In the genomic region with DNA sequence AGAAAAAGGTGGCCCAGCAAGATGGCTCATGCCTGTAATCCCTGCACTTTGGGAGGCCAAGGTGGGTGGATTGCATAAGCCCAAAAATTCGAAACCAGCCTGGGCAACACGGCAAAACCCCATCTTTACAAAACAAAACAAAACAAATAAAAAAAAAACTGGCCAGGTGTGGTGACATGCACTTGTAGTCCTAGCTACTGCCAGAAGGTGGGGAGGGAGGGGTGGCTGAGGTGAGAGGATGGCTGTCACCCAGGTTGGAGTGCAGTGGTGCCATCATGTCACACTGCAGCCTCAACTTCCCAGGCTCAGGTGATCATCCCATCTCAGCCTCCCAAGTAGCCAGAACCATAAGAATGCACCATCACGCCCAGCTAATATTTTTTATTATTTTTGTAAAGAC, we compare ENCODE assay signal across 24 cellular contexts. TPM values are rescaled to one million over a fixed set of nuclear protein-coding genes. Genes with fewer than 3 reads are reported as not detected.
DNase-seq lines count a peak whose midpoint lies in the region; ATAC-seq, FAIRE-seq and TF ChIP-seq lines count a peak whose summit lies in the region.
"Had no signal": no experiment of that assay in that cellular context is flagged by ENCODE, and none has a peak within 500 bp of the region (broad histone marks: within the 10 kb centered on the region; RNA-seq: fewer than 3 reads in every experiment).

No MANE protein-coding gene starts in this region.

- H2BK20ac ChIP-seq in H1 (ENCODE audit: low read length): no peak overlapping the region

- no peak overlapping the region for H4K91ac ChIP-seq in H1 (replicated peaks; ENCODE audit: insufficient read length, low read length)

- H3K23me2 ChIP-seq in H1 (ENCODE audit: low read depth, low read length): 0 out of 2 replicates have a peak, but pooled peaks cover 2% of the 10 kb centered on the region

- peaks cover 0 to 73% of the 10 kb centered on the region in 2 experiments; a peak in 3 of 4 replicates for H3K79me2 ChIP-seq in H1 (ENCODE audit: control insufficient read depth in 1 of 2, insufficient read depth in 2 of 2, low read length in 2 of 2)

- no peaks in the 10 kb centered on the region for H3K27me3 ChIP-seq in H1 (replicated peaks in 1 of 4; ENCODE audit: control insufficient read depth in 3 of 4, extremely low read depth in 1 of 4, insufficient read depth in 3 of 4, low read length in 3 of 4)
- H3K27me3 ChIP-seq in upper lobe of right lung: no peaks in the 10 kb centered on the region
- H3K27me3 ChIP-seq: ascending aorta, heart right ventricle had no signal

- intact Hi-C loops in upper lobe of right lung (cut with DNase I): no loop called here

- FAIRE-seq in H1 (lab: Jason Lieb, UNC): no peak

- TF ChIP-seq CTCF in H1 (IDR thresholded peaks at IDR 0.05; ENCODE audit: control extremely low read depth in 1 of 3, insufficient read depth in 1 of 3, low read depth in 1 of 3, low read length in 3 of 3) (peak; percentile 4 to 48 (median 31); a peak in 3 of 4 replicates), upper lobe of right lung (IDR thresholded peaks at IDR 0.05) (no peak)

- no peak overlapping the region for H2BK12ac ChIP-seq in H1 (ENCODE audit: low read depth, low read length)

- no peak overlapping the region for H3K4me2 ChIP-seq in H1 (ENCODE audit: insufficient read depth in 1 of 2, low read depth in 2 of 2, low read length in 2 of 2)

- CTCF ChIA-PET in H1 (lab: Charles Lee; ENCODE audit: partially characterized antibody): interaction anchor here (0.6 to 1.9 kb wide), 8 partner anchors 14 to 233 kb away, joined by 3 to 5 read pairs (median 3); no protein-coding TSS in a partner anchor

- no peak overlapping the region for H2AK5ac ChIP-seq in H1 (ENCODE audit: low read depth, low read length)

- H2AFZ ChIP-seq in H1 (ENCODE audit: low read length): no peak overlapping the region

- H3K4me1 ChIP-seq in H1 (replicated peaks in 1 of 4; ENCODE audit: control insufficient read depth in 3 of 4, insufficient read depth in 4 of 4, low read length in 3 of 4): peaks cover 2 to 19% (median 7%) of the 10 kb centered on the region in 4 experiments
- H3K4me1 ChIP-seq in upper lobe of right lung: no peaks in the 10 kb centered on the region
- H3K4me1 ChIP-seq: ascending aorta had no signal

- peaks cover 0 to 5% of the 10 kb centered on the region in 2 experiments for H4K20me1 ChIP-seq in H1 (replicated peaks in 1 of 2; ENCODE audit: control insufficient read depth in 1 of 2, insufficient read depth in 2 of 2, low read length in 2 of 2)

- H3K36me3 Mint-ChIP-seq in activated T-cell treated with anti-CD3 and anti-CD28 coated beads, Interleukin-2, amount 50 U/mL, for 72 hours (ENCODE audit: insufficient read depth in 2 of 2): no peaks in the 10 kb centered on the region
- H3K36me3 Mint-ChIP-seq: natural killer cell had no signal

- H3K4me1 Mint-ChIP-seq in activated T-cell treated with anti-CD3 and anti-CD28 coated beads, Interleukin-2, amount 50 U/mL, for 72 hours (ENCODE audit: low read depth): peaks cover 10% of the 10 kb centered on the region
- H3K4me1 Mint-ChIP-seq: activated naive CD4-positive, alpha-beta T cell treated with anti-CD3 and anti-CD28 coated beads, Interleukin-2, amount 10 ng/mL, durations not matched to agents 7 days and 5 days had no signal

- no peak for DNase-seq in activated T-cell treated with anti-CD3 and anti-CD28 coated beads, Interleukin-2, amount 50 U/mL, for 72 hours
- DNase-seq in activated T-cell treated with anti-CD3 and anti-CD28 coated beads, Interleukin-2, amount 50 U/mL, for 48 hours: no peak
- DNase-seq in NCI-H2029 treated with DMSO at 0.1 percent for 48 hours (lab: John Stamatoyannopoulos, UW) (peak; percentile 69), H1 (ENCODE audit: low read depth in 1 of 2, low spot score in 2 of 2) (peak in 1 of 2 experiments; percentile 46), upper lobe of right lung (no peak), SHP77 treated with DMSO at 0.1 percent for 48 hours (lab: John Stamatoyannopoulos, UW) (no peak)
- DNase-seq: activated naive CD4-positive, alpha-beta T cell treated with anti-CD3 and anti-CD28 coated beads, Interleukin-2, amount 10 ng/mL, durations not matched to agents 7 days and 5 days; activated T-cell treated with anti-CD3 and anti-CD28 coated beads for 4 hours; cerebellar nuclear complex; effector memory CD4-positive, alpha-beta T cell; EL; heart right ventricle; natural killer cell; NCI-H2081 treated with DMSO at 0.1 percent for 48 hours; NK-92 treated with Interleukin-12 subunit alpha and Interleukin-12 subunit beta, amount 100 ng/mL, for 24 hours; stimulated activated CD4-positive, alpha-beta T cell treated with anti-CD3 and anti-CD28 coated beads, Interleukin-1b, Interleukin-23, amount 100 ng/mL, for 48 hours; stimulated activated naive CD8-positive, alpha-beta T cell treated with anti-CD3 and anti-CD28 coated beads, Interleukin-15, Interleukin-2, amounts not matched to agents 100 U/mL and 50 U/mL, for 24 hours had no signal

- H3K27ac ChIP-seq in H1 (ENCODE audit: low read depth, low read length) (no peak overlapping the region), upper lobe of right lung (no peak overlapping the region)
- H3K27ac ChIP-seq: ascending aorta, heart right ventricle, RWPE1 had no signal

- no peaks in the 10 kb centered on the region for H3K9me3 Mint-ChIP-seq in activated T-cell treated with anti-CD3 and anti-CD28 coated beads, Interleukin-2, amount 50 U/mL, for 72 hours
- H3K9me3 Mint-ChIP-seq: activated naive CD4-positive, alpha-beta T cell treated with anti-CD3 and anti-CD28 coated beads, Interleukin-2, amount 10 ng/mL, durations not matched to agents 7 days and 5 days; CD4-positive, CD25-positive, alpha-beta regulatory T cell; memory B cell; natural killer cell; type B pancreatic cell had no signal

- H2BK15ac ChIP-seq in H1 (ENCODE audit: low read length): no peak overlapping the region

- H4K8ac ChIP-seq in H1 (ENCODE audit: extremely low read depth, insufficient read depth, low read length): no peak overlapping the region

- H2BK120ac ChIP-seq in H1 (replicated peaks; ENCODE audit: low read depth, low read length): no peak overlapping the region

- peaks cover 6% of the 10 kb centered on the region; the same call in 1 of the 2 replicates for H3K79me1 ChIP-seq in H1 (ENCODE audit: low read depth, low read length)

- H3K36me3 ChIP-seq in H1 (ENCODE audit: control insufficient read depth in 2 of 4, insufficient read depth in 4 of 4, low read length in 3 of 4) (no peaks in the 10 kb centered on the region), upper lobe of right lung (no peaks in the 10 kb centered on the region)
- H3K36me3 ChIP-seq: ascending aorta had no signal

- H4K5ac ChIP-seq in H1 (ENCODE audit: insufficient read length, low read depth, low read length): no peak overlapping the region

- 92% methylated on average over 3 of the region's 3 CpGs; no CpG with 5 or more reads in 1 of the 2 experiments for WGBS in H1 (ENCODE audit: extremely low coverage in 1 of 2, insufficient coverage in 1 of 2, insufficient read length in 1 of 2, insufficient replicate concordance in 2 of 2, low coverage in 1 of 2, low lambda C conversion rate in 2 of 2, missing lambda C conversion rate in 1 of 2), 2 experiments

- TF ChIP-seq RAD21 in H1 (IDR thresholded peaks at IDR 0.05 in 1 of 2, conservative IDR thresholded peaks at IDR 0.05 in 1 of 2; ENCODE audit: low read depth in 2 of 2, low read length in 2 of 2): peak; percentile 2 to 33; a peak in 1 of 4 replicates

- TF ChIP-seq POLR2A in H1 (IDR thresholded peaks at IDR 0.05; ENCODE audit: control extremely low read depth in 1 of 2, low read depth in 2 of 2, low read length in 2 of 2): no peak

- H3K14ac ChIP-seq in H1 (ENCODE audit: insufficient read length): no peak overlapping the region

- H2BK5ac ChIP-seq in H1 (ENCODE audit: low read depth, low read length): no peak overlapping the region; the same call in 1 of the 2 replicates

- H3K27me3 Mint-ChIP-seq in activated T-cell treated with anti-CD3 and anti-CD28 coated beads, Interleukin-2, amount 50 U/mL, for 72 hours (ENCODE audit: low read depth): no peaks in the 10 kb centered on the region
- H3K27me3 Mint-ChIP-seq: activated naive CD4-positive, alpha-beta T cell treated with anti-CD3 and anti-CD28 coated beads, Interleukin-2, amount 10 ng/mL, durations not matched to agents 7 days and 5 days; CD4-positive, CD25-positive, alpha-beta regulatory T cell; memory B cell; type B pancreatic cell had no signal

- H3K56ac ChIP-seq in H1 (replicated peaks; ENCODE audit: insufficient read length, low read depth, low read length): no peak overlapping the region

- POLR2A ChIA-PET in H1 (lab: Charles Lee; ENCODE audit: partially characterized antibody): interaction anchor here (0.5 to 1.4 kb wide), 3 partner anchors 27 to 83 kb away, joined by 3 read pairs; no protein-coding TSS in a partner anchor

- ATAC-seq in activated T-cell treated with anti-CD3 and anti-CD28 coated beads, Interleukin-2, amount 50 U/mL, for 72 hours (replicated peaks in 1 of 2): no peak
- peak; percentile 50 for ATAC-seq in upper lobe of right lung
- no peak for ATAC-seq in GM19035 (IDR thresholded peaks at IDR 0.05; ENCODE audit: unreplicated experiment)
- ATAC-seq in GM21737 (IDR thresholded peaks at IDR 0.05; ENCODE audit: unreplicated experiment): no peak
- ATAC-seq: heart right ventricle; natural killer cell; stimulated activated naive CD8-positive, alpha-beta T cell treated with anti-CD3 and anti-CD28 coated beads, Interleukin-15, Interleukin-2, amounts not matched to agents 100 U/mL and 50 U/mL, for 24 hours had no signal

- H3K9me3 ChIP-seq in H1 (ENCODE audit: insufficient read depth in 2 of 2, low read depth in 1 of 2, low read length in 1 of 2): no peaks in the 10 kb centered on the region
- H3K9me3 ChIP-seq in upper lobe of right lung: no peaks in the 10 kb centered on the region
- H3K9me3 ChIP-seq: ascending aorta, heart right ventricle had no signal

- no peak overlapping the region for H3K4me3 Mint-ChIP-seq in activated T-cell treated with anti-CD3 and anti-CD28 coated beads, Interleukin-2, amount 50 U/mL, for 72 hours
- H3K4me3 Mint-ChIP-seq: activated naive CD4-positive, alpha-beta T cell treated with anti-CD3 and anti-CD28 coated beads, Interleukin-2, amount 10 ng/mL, durations not matched to agents 7 days and 5 days; CD4-positive, CD25-positive, alpha-beta regulatory T cell; memory B cell; natural killer cell; type B pancreatic cell had no signal

- H3K9ac ChIP-seq in H1 (replicated peaks in 1 of 4; ENCODE audit: extremely low read depth in 1 of 4, low read depth in 3 of 4, low read length in 3 of 4): no peak overlapping the region

- H3K4ac ChIP-seq in H1 (replicated peaks; ENCODE audit: insufficient read length, low read depth, low read length): no peak overlapping the region

- peak overlapping the region; percentile 46 for H3K27ac Mint-ChIP-seq in activated T-cell treated with anti-CD3 and anti-CD28 coated beads, Interleukin-2, amount 50 U/mL, for 72 hours
- H3K27ac Mint-ChIP-seq: activated naive CD4-positive, alpha-beta T cell treated with anti-CD3 and anti-CD28 coated beads, Interleukin-2, amount 10 ng/mL, durations not matched to agents 7 days and 5 days; CD4-positive, CD25-positive, alpha-beta regulatory T cell; memory B cell; natural killer cell; type B pancreatic cell had no signal

- no peak for TF ChIP-seq EP300 in H1 (IDR thresholded peaks at IDR 0.05; ENCODE audit: borderline replicate concordance in 1 of 2, low read depth in 2 of 2, low read length in 2 of 2)

- H3K18ac ChIP-seq in H1 (ENCODE audit: extremely low read depth, low read length): no peak overlapping the region

- H3K4me3 ChIP-seq in H1 (ENCODE audit: extremely low read depth in 1 of 4, insufficient read depth in 2 of 4, low read depth in 3 of 4, low read length in 4 of 4) (no peak overlapping the region), upper lobe of right lung (no peak overlapping the region)
- H3K4me3 ChIP-seq: ascending aorta, heart right ventricle had no signal

- H3K23ac ChIP-seq in H1 (ENCODE audit: insufficient read length): no peak overlapping the region

RNA-seq across cellular contexts. Expression of gene RERE, which starts 22.8 kb away (rescaled TPM):
- 100 to 1,000 TPM in 1 of 2 donors, 10 to 100 TPM in 1; 98.7 to 105 TPM for total RNA-seq in activated T-cell treated with anti-CD3 and anti-CD28 coated beads, Interleukin-2, amount 50 U/mL, for 72 hours
- 126 and 142 TPM in 2 replicates for total RNA-seq in H1 (2021; fragmentation: NEBNext Ultra II Directional; extraction: Animal tissue kit (Norgen Biotek cat#: 25700))
- polyA plus RNA-seq in H1 (2011; rRNA removed): 15.3 and 17.5 TPM in 2 replicates
- 10.6 TPM for polyA plus RNA-seq in H1 (2011; cell fraction: cytosol; rRNA removed)
- 92.6 TPM for polyA plus RNA-seq in H1 (2011; cell fraction: nucleus; rRNA removed)
- polyA plus RNA-seq in H1 (2012, experiment 1 of 2): 63.0 to 85.2 TPM (median 68.9 TPM) in 4 replicates
- 48.9 TPM for polyA plus RNA-seq in H1 (2012, experiment 2 of 2)
- polyA plus RNA-seq in H1 (2013, experiment 1 of 2): 54.3 TPM
- polyA plus RNA-seq in H1 (2013, experiment 2 of 2): 52.9 TPM
- 140 and 169 TPM in 2 replicates for polyA minus RNA-seq in H1 (2011; rRNA and poly(A)+ RNA removed)
- 66.2 TPM for polyA minus RNA-seq in H1 (2011; cell fraction: cytosol; rRNA and poly(A)+ RNA removed)
- 188 TPM for polyA minus RNA-seq in H1 (2011; cell fraction: nucleus; rRNA and poly(A)+ RNA removed)
- total RNA-seq in upper lobe of right lung: 99.6 TPM
